Comparison of ENCODE assay signal across 2 cellular contexts in the genomic region with DNA sequence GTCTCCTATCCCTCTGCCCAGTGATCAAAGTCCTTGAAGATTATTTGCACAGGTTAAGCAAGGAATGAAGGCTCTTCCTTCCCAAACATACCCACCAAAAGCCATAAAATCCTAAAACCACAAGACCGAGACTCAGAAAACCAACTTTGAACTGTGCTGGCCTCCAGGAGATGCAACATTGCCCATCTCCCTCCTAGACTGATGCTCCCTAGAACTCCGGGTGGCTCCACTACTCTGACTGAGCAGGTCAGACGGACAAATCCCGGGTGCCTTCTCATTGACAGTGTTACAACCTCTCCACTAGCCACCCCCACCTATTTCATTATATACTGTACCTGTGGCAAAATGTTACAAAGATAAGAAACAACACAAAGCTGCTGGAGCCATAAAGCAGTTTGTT.
TF ChIP-seq lines count a peak whose summit lies in the region.

No MANE protein-coding gene starts in this region.

TF ChIP-seq in SK-N-SH treated with all-trans-retinoic acid at 6 μM for 48 hours, 23 proteins besides CTCF, POLR2A, EP300 and RAD21 (continued from another document):
- TF ChIP-seq CSDC2 (CRISPR knock-in tag; IDR thresholded peaks at IDR 0.05) (no peak), SNAI2 (CRISPR knock-in tag; IDR thresholded peaks at IDR 0.05) (no peak), CREB5 (CRISPR knock-in tag; IDR thresholded peaks at IDR 0.05; ENCODE audit: low read depth) (no peak), ISL1 (CRISPR knock-in tag; IDR thresholded peaks at IDR 0.05) (no peak), ZFP3 (CRISPR knock-in tag; IDR thresholded peaks at IDR 0.05) (no peak), ZFP30 (CRISPR knock-in tag; IDR thresholded peaks at IDR 0.05) (no peak)

TF ChIP-seq in SK-N-SH, 30 proteins besides CTCF, POLR2A, EP300 and RAD21 (continued from another document):
- TF ChIP-seq JUND (IDR thresholded peaks at IDR 0.05) (no peak), PBX3 (IDR thresholded peaks at IDR 0.05) (no peak), RCOR1 (IDR thresholded peaks at IDR 0.05; ENCODE audit: low read length) (no peak)
